ENCODE assay signal across 29 cellular contexts in the genomic region with DNA sequence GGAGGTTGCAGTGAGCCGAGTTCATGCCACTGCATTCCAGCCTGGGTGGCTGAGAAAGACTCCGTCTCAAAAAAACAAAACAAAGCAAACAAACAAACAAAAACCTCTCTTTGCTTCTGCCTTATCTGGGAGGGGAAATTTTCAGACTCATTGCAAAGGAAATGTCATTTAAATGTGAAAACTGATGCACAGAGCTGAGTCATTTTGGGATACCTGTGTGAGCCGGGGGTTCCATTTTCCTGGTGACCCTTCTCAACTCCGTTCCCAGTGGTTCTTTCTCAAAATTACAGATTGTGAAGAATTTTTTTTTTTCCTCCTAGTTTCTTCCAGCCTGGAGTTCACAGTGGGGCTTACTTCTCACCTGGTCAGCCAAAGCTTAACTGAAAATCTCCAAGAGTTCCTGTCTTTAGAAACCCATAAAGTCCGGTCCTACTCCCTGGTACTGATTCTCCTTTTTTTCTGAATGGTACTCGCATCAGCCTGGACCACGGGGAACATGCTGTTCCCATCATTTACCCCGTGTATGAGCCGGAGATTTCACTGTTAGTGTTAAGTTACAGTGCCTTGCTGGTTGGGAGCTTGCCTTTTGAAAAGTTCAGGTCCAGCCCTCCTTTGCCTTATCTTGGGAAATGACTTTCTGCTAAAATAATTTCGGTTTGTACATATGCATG. TPM values are rescaled to one million over a fixed set of nuclear protein-coding genes. Genes with fewer than 3 reads are reported as not detected.
DNase-seq lines count a peak whose midpoint lies in the region; ATAC-seq and TF ChIP-seq lines count a peak whose summit lies in the region.
"Had no signal": no experiment of that assay in that cellular context is flagged by ENCODE, and none has a peak within 500 bp of the region (broad histone marks: within the 10 kb centered on the region; RNA-seq: fewer than 3 reads in every experiment).

No MANE protein-coding gene starts in this region.

- H3K4me3 ChIP-seq in BE2C (ENCODE audit: low read depth, low read length), result peak overlapping the region; percentile 7
- H3K4me3 ChIP-seq: A549, lower lobe of right lung, prostate gland, skin epidermis, tibial artery had no signal

- peaks cover 5% of the 10 kb centered on the region; the same call in 1 of the 2 replicates for H3K4me1 ChIP-seq in BE2C
- H3K4me1 ChIP-seq: A549, lower lobe of right lung, prostate gland, tibial artery had no signal

- no peak for DNase-seq in BE2C
- no peak for DNase-seq in chondrocyte (ENCODE audit: low spot score)
- DNase-seq in nephron progenitor cell, result no peak
- DNase-seq in SK-N-DZ (ENCODE audit: low spot score), result no peak
- DNase-seq in OCI-M1 (lab: John Stamatoyannopoulos, UW), result no peak
- DNase-seq: activated CD4-positive, alpha-beta T cell treated with anti-CD3 and anti-CD28 coated beads, Interleukin-2, amount 50 U/mL, for 4 hours; activated CD4-positive, CD25-positive, alpha-beta regulatory T cell; activated naive CD4-positive, alpha-beta T cell treated with anti-CD3 and anti-CD28 coated beads for 36 hours; AML-193; CD4-positive, alpha-beta memory T cell; kidney; lower lobe of right lung; NCI-H1417; NCI-H2029 treated with DMSO at 0.1 percent for 48 hours; NCI-H2227 treated with DMSO at 0.1 percent for 48 hours; NCI-H748 treated with DMSO at 0.1 percent for 48 hours; SHP77 treated with DMSO at 0.1 percent for 48 hours; stimulated activated naive CD8-positive, alpha-beta T cell treated with anti-CD3 and anti-CD28 coated beads, Interleukin-15, amount 100 ng/mL, for 72 hours; T-cell; tibial artery had no signal

- ATAC-seq in HG02870 (IDR thresholded peaks at IDR 0.05; ENCODE audit: unreplicated experiment), result peak; percentile 78
- ATAC-seq in HG03025 (IDR thresholded peaks at IDR 0.05; ENCODE audit: low FRiP score, unreplicated experiment), result no peak
- no peak for ATAC-seq in HG03378 (IDR thresholded peaks at IDR 0.05; ENCODE audit: unreplicated experiment)
- ATAC-seq: lower lobe of right lung; stimulated activated naive CD8-positive, alpha-beta T cell treated with anti-CD3 and anti-CD28 coated beads, Interleukin-15, amount 100 ng/mL, for 72 hours; T-cell had no signal

- H3K36me3 Mint-ChIP-seq in chondrocyte (ENCODE audit: low read depth) (no peaks in the 10 kb centered on the region), nephron progenitor cell (ENCODE audit: low read depth) (peaks cover 4% of the 10 kb centered on the region)
- H3K36me3 Mint-ChIP-seq: brain, T-cell had no signal

- no peak overlapping the region for H3K4me3 Mint-ChIP-seq in chondrocyte (ENCODE audit: unreplicated experiment)
- peak overlapping the region; percentile 11 for H3K4me3 Mint-ChIP-seq in nephron progenitor cell
- H3K4me3 Mint-ChIP-seq: activated naive CD4-positive, alpha-beta T cell treated with anti-CD3 and anti-CD28 coated beads for 36 hours; activated T-helper 1 cell treated with anti-CD3 and anti-CD28 coated beads, Interleukin-12 subunit alpha, Interleukin-12 subunit beta, Interleukin-2, Interleukin-4 antibody, amounts not matched to agents 30 ng/mL and 10 ng/mL and 1 ng/mL, durations not matched to agents 14 hours and 24 hours and 36 hours; brain; CD4-positive, alpha-beta memory T cell; stimulated activated naive CD8-positive, alpha-beta T cell treated with anti-CD3 and anti-CD28 coated beads, Interleukin-15, amount 100 ng/mL, for 72 hours; T-cell had no signal

- peak overlapping the region; percentile 61 for H3K27ac Mint-ChIP-seq in chondrocyte (ENCODE audit: unreplicated experiment)
- peak overlapping the region; percentile 75 for H3K27ac Mint-ChIP-seq in nephron progenitor cell
- H3K27ac Mint-ChIP-seq: activated naive CD4-positive, alpha-beta T cell treated with anti-CD3 and anti-CD28 coated beads for 36 hours; activated T-helper 1 cell treated with anti-CD3 and anti-CD28 coated beads, Interleukin-12 subunit alpha, Interleukin-12 subunit beta, Interleukin-2, Interleukin-4 antibody, amounts not matched to agents 30 ng/mL and 10 ng/mL and 1 ng/mL, durations not matched to agents 14 hours and 24 hours and 36 hours; CD4-positive, alpha-beta memory T cell; T-cell had no signal

- H3K27me3 ChIP-seq in BE2C, result no peaks in the 10 kb centered on the region
- H3K27me3 ChIP-seq: neutrophil, tibial artery had no signal

- H3K9me3 Mint-ChIP-seq in chondrocyte (ENCODE audit: low read depth) (no peaks in the 10 kb centered on the region), nephron progenitor cell (no peaks in the 10 kb centered on the region)
- H3K9me3 Mint-ChIP-seq: activated naive CD4-positive, alpha-beta T cell treated with anti-CD3 and anti-CD28 coated beads for 36 hours; activated T-helper 1 cell treated with anti-CD3 and anti-CD28 coated beads, Interleukin-12 subunit alpha, Interleukin-12 subunit beta, Interleukin-2, Interleukin-4 antibody, amounts not matched to agents 30 ng/mL and 10 ng/mL and 1 ng/mL, durations not matched to agents 14 hours and 24 hours and 36 hours; stimulated activated naive CD8-positive, alpha-beta T cell treated with anti-CD3 and anti-CD28 coated beads, Interleukin-15, amount 100 ng/mL, for 72 hours; T-cell had no signal

- TF ChIP-seq CTCF in BE2C (IDR thresholded peaks at IDR 0.05; ENCODE audit: low read depth, low read length) (no peak), chondrocyte (IDR thresholded peaks at IDR 0.05) (no peak), nephron progenitor cell (IDR thresholded peaks at IDR 0.05) (no peak)

- peaks cover 20% of the 10 kb centered on the region for H3K4me1 Mint-ChIP-seq in chondrocyte (ENCODE audit: low read depth)
- peaks cover 57% of the 10 kb centered on the region for H3K4me1 Mint-ChIP-seq in nephron progenitor cell
- H3K4me1 Mint-ChIP-seq: CD4-positive, alpha-beta memory T cell; stimulated activated naive CD8-positive, alpha-beta T cell treated with anti-CD3 and anti-CD28 coated beads, Interleukin-15, amount 100 ng/mL, for 72 hours; T-cell had no signal

- H3K36me3 ChIP-seq in BE2C, result no peaks in the 10 kb centered on the region; the same call in 1 of the 2 replicates
- H3K36me3 ChIP-seq: lower lobe of right lung, neutrophil, prostate gland, tibial artery had no signal

- no peaks in the 10 kb centered on the region for H3K27me3 Mint-ChIP-seq in chondrocyte (ENCODE audit: low read depth)
- H3K27me3 Mint-ChIP-seq in nephron progenitor cell (ENCODE audit: low read depth, poor library complexity), result peaks cover 7% of the 10 kb centered on the region

- no peaks in the 10 kb centered on the region for H3K9me3 ChIP-seq in BE2C
- H3K9me3 ChIP-seq: A549, lower lobe of right lung, neutrophil, prostate gland, tibial artery had no signal

RNA-seq across cellular contexts. Expression of a gene that starts 56.9 kb away (rescaled TPM):
- polyA plus RNA-seq in BE2C (2012; ENCODE audit: insufficient read depth, insufficient read length, low read depth), result 31.0 TPM
- total RNA-seq in chondrocyte, result 1.4 to 3.8 TPM (median 3.6 TPM) in 3 replicates
- polyA plus RNA-seq in SK-N-DZ (2014; cell fraction: cytosol; rRNA removed), result 7.6 and 8.1 TPM in 2 replicates
- polyA plus RNA-seq in SK-N-DZ (2014; cell fraction: nucleus; rRNA removed), result 14.4 and 20.7 TPM in 2 replicates
- total RNA-seq: activated T-helper 1 cell treated with anti-CD3 and anti-CD28 coated beads, Interleukin-12 subunit alpha, Interleukin-12 subunit beta, Interleukin-2, Interleukin-4 antibody, amounts not matched to agents 30 ng/mL and 10 ng/mL and 1 ng/mL, durations not matched to agents 14 hours and 24 hours and 36 hours; CD4-positive, alpha-beta memory T cell had no signal
